3 cellular contexts compared by ENCODE assay signal in the genomic region with DNA sequence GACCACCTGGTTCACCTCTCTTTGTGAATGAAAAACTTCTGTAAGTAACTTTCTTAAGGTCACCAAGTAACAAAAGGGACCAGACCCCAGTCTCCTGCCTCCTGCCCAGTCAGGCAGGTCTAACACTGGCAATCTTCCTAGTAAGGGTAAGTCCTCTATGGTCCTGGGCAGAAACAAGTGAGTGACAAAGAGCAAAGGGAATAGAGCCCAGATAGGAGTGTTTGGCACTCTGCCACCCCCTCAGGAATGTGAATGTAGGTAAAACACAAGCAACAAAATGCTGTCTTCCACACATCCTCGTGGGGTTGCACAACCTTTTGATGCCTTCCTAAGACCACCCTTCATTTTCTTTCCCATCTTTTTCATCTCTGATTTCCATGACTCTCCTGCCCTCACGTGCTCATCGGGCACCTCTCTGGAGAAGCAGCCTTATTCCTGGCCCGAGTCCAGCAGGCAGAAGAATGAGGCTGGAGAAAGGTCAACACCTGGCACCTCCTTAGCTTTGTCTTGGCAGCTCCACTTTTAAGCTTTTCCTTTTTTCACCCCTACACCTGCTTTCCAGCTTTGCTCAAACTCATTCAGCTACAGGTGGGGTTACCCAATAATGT.
TF ChIP-seq lines count a peak whose summit lies in the region.

No MANE protein-coding gene starts in this region.

TF ChIP-seq in IMR-90, 13 proteins besides CTCF, POLR2A, EP300 and RAD21:
- TF ChIP-seq RCOR1 (IDR thresholded peaks at IDR 0.05; ENCODE audit: insufficient replicate concordance, low read length) (no peak), MAZ (IDR thresholded peaks at IDR 0.05; ENCODE audit: borderline replicate concordance, low read depth, low read length) (no peak), FOS (IDR thresholded peaks at IDR 0.05; ENCODE audit: low read depth, low read length) (no peak), CHD1 (IDR thresholded peaks at IDR 0.05; ENCODE audit: low read depth, low read length) (no peak)

TF ChIP-seq in K562, 482 proteins besides CTCF, POLR2A, EP300 and RAD21:
- TF ChIP-seq NFIC (IDR thresholded peaks at IDR 0.05) (peak; percentile 39; the same call in 1 of the 2 replicates), L3MBTL2 (IDR thresholded peaks at IDR 0.05) (no peak)

TF ChIP-seq in HepG2, 621 proteins besides CTCF, POLR2A, EP300 and RAD21:
- TF ChIP-seq CEBPB (IDR thresholded peaks at IDR 0.05; ENCODE audit: borderline replicate concordance, low read depth, low read length) (0 out of 2 replicates have a peak, but pooled peaks have one; percentile 8), FOXJ3 (CRISPR knock-in tag; IDR thresholded peaks at IDR 0.05; ENCODE audit: borderline replicate concordance) (no peak)
